In the genomic region with DNA sequence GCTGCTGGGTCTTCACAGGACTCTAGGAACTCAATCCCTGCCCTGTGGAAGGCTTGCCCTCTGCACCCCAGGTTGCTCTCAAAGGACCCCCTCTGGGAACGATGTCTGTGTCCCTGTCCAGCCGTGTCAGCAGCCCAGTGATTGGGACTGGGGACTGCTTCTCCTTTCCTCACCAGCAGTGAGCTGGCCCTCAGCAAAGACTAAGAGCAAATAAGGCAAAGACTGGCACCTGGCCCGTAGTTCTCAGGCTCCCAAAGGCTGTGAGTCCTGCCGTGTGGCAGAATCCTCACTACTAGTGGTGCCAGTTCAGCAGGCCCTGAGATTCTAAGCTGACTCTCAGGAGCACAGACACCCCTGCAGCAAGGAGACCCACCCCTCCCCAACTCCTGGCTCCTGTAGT, we compare ENCODE assay signal across 11 cellular contexts. TPM values are rescaled to one million over a fixed set of nuclear protein-coding genes. Genes with fewer than 3 reads are reported as not detected.
DNase-seq lines count a peak whose midpoint lies in the region; ATAC-seq and TF ChIP-seq lines count a peak whose summit lies in the region.
"Had no signal": no experiment of that assay in that cellular context is flagged by ENCODE, and none has a peak within 500 bp of the region (broad histone marks: within the 10 kb centered on the region; RNA-seq: fewer than 3 reads in every experiment).

No MANE protein-coding gene starts in this region.

- no peak overlapping the region for H2AFZ ChIP-seq in GM23338

- H3K36me3 ChIP-seq in GM23338 (ENCODE audit: insufficient read depth) (no peaks in the 10 kb centered on the region), mucosa of descending colon (ENCODE audit: low read depth) (no peaks in the 10 kb centered on the region)

- CTCF ChIA-PET in CD4-positive, alpha-beta T cell (lab: Charles Lee), result interaction anchor here (1.3 to 1.4 kb wide), 2 partner anchors 9 to 10 kb away, joined by 3 to 4 read pairs; no protein-coding TSS in a partner anchor
- CTCF ChIA-PET in activated naive CD4-positive, alpha-beta T cell treated with anti-CD3 and anti-CD28 coated beads for 36 hours (lab: Charles Lee), result interaction anchor here (0.8 to 1.0 kb wide), 2 partner anchors 13 to 247 kb away, joined by 3 to 4 read pairs; no protein-coding TSS in a partner anchor

- no peaks in the 10 kb centered on the region for H3K9me3 ChIP-seq in CD4-positive, alpha-beta T cell (ENCODE audit: control insufficient read depth, low read length)
- H3K9me3 ChIP-seq in mucosa of descending colon, result no peaks in the 10 kb centered on the region

- H3K27me3 ChIP-seq in CD4-positive, alpha-beta T cell (ENCODE audit: control insufficient read depth, insufficient read depth, low read length), result no peaks in the 10 kb centered on the region
- no peaks in the 10 kb centered on the region for H3K27me3 ChIP-seq in GM23338 (ENCODE audit: insufficient read depth)

- H3K4me2 ChIP-seq in GM23338, result no peak overlapping the region

- DNase-seq in CD4-positive, alpha-beta T cell, result no peak
- DNase-seq in GM23338 (ENCODE audit: low spot score), result no peak
- no peak for DNase-seq in activated T-helper 1 cell treated with anti-CD3 and anti-CD28 coated beads, Interleukin-12 subunit alpha, Interleukin-12 subunit beta, Interleukin-2, Interleukin-4 antibody, amounts not matched to agents 30 ng/mL and 10 ng/mL and 1 ng/mL, durations not matched to agents 14 hours and 24 hours and 36 hours (ENCODE audit: low spot score)
- DNase-seq in mucosa of descending colon, result no peak
- DNase-seq in inferior parietal cortex (ENCODE audit: extremely low spot score), result no peak
- no peak for DNase-seq in activated naive CD4-positive, alpha-beta T cell treated with anti-CD3 and anti-CD28 coated beads for 36 hours
- DNase-seq: HFFc6, NCI-H187 treated with DMSO at 0.1 percent for 48 hours had no signal

- H3K4me1 Mint-ChIP-seq in CD4-positive, alpha-beta T cell (ENCODE audit: low read depth), result peaks cover 78% of the 10 kb centered on the region
- peaks cover 11% of the 10 kb centered on the region for H3K4me1 Mint-ChIP-seq in GM23338
- peaks cover 59% of the 10 kb centered on the region for H3K4me1 Mint-ChIP-seq in activated T-helper 1 cell treated with anti-CD3 and anti-CD28 coated beads, Interleukin-12 subunit alpha, Interleukin-12 subunit beta, Interleukin-2, Interleukin-4 antibody, amounts not matched to agents 30 ng/mL and 10 ng/mL and 1 ng/mL, durations not matched to agents 14 hours and 24 hours and 36 hours (ENCODE audit: low read depth)
- H3K4me1 Mint-ChIP-seq in activated naive CD4-positive, alpha-beta T cell treated with anti-CD3 and anti-CD28 coated beads for 36 hours (ENCODE audit: low read depth), result peaks cover 58% of the 10 kb centered on the region

- H3K27ac ChIP-seq in CD4-positive, alpha-beta T cell (ENCODE audit: low read depth, low read length), result peak overlapping the region; percentile 21
- H3K27ac ChIP-seq in GM23338 (ENCODE audit: low read depth), result no peak overlapping the region
- H3K27ac ChIP-seq: SK-N-MC had no signal

- no peaks in the 10 kb centered on the region for H3K9me3 Mint-ChIP-seq in CD4-positive, alpha-beta T cell
- H3K9me3 Mint-ChIP-seq in GM23338, result no peaks in the 10 kb centered on the region
- no peaks in the 10 kb centered on the region for H3K9me3 Mint-ChIP-seq in activated T-helper 1 cell treated with anti-CD3 and anti-CD28 coated beads, Interleukin-12 subunit alpha, Interleukin-12 subunit beta, Interleukin-2, Interleukin-4 antibody, amounts not matched to agents 30 ng/mL and 10 ng/mL and 1 ng/mL, durations not matched to agents 14 hours and 24 hours and 36 hours
- no peaks in the 10 kb centered on the region for H3K9me3 Mint-ChIP-seq in activated naive CD4-positive, alpha-beta T cell treated with anti-CD3 and anti-CD28 coated beads for 36 hours
- H3K9me3 Mint-ChIP-seq: HFFc6 had no signal

- H3K4me3 Mint-ChIP-seq in CD4-positive, alpha-beta T cell, result peak overlapping the region; percentile 18
- no peak overlapping the region for H3K4me3 Mint-ChIP-seq in GM23338
- H3K4me3 Mint-ChIP-seq in activated T-helper 1 cell treated with anti-CD3 and anti-CD28 coated beads, Interleukin-12 subunit alpha, Interleukin-12 subunit beta, Interleukin-2, Interleukin-4 antibody, amounts not matched to agents 30 ng/mL and 10 ng/mL and 1 ng/mL, durations not matched to agents 14 hours and 24 hours and 36 hours, result peak overlapping the region; percentile 56
- no peak overlapping the region for H3K4me3 Mint-ChIP-seq in activated naive CD4-positive, alpha-beta T cell treated with anti-CD3 and anti-CD28 coated beads for 36 hours
- H3K4me3 Mint-ChIP-seq: HFFc6 had no signal

- TF ChIP-seq CTCF in CD4-positive, alpha-beta T cell (IDR thresholded peaks at IDR 0.05), result no peak
- no peak for TF ChIP-seq CTCF in GM23338 (conservative IDR thresholded peaks at IDR 0.05; ENCODE audit: low read depth in 2 of 2)
- no peak for TF ChIP-seq CTCF in mucosa of descending colon (IDR thresholded peaks at IDR 0.05)

- H3K9me2 ChIP-seq in GM23338 (ENCODE audit: insufficient read depth), result no peaks in the 10 kb centered on the region

- intact Hi-C loops in CD4-positive, alpha-beta T cell (cut with DNase I, micrococcal nuclease), result loop anchor here (1.0 to 10.0 kb wide), 4 partner anchors 8 to 1714 kb away; a partner anchor contains a TSS
- intact Hi-C loops in activated T-helper 1 cell treated with anti-CD3 and anti-CD28 coated beads, Interleukin-12 subunit alpha, Interleukin-12 subunit beta, Interleukin-2, Interleukin-4 antibody, amounts not matched to agents 30 ng/mL and 10 ng/mL and 1 ng/mL, durations not matched to agents 14 hours and 24 hours and 36 hours (cut with micrococcal nuclease), result loop anchor here (1.0 kb wide), 1 partner anchor 12 kb away; no protein-coding TSS in a partner anchor
- intact Hi-C loops in mucosa of descending colon (cut with DNase I, micrococcal nuclease), result no loop called here
- intact Hi-C loops in activated naive CD4-positive, alpha-beta T cell treated with anti-CD3 and anti-CD28 coated beads for 36 hours (cut with micrococcal nuclease), result loop anchor here (1.0 to 10.0 kb wide), 3 partner anchors 43 to 546 kb away; no protein-coding TSS in a partner anchor

- H3K27ac Mint-ChIP-seq in CD4-positive, alpha-beta T cell, result peak overlapping the region; percentile 85
- no peak overlapping the region for H3K27ac Mint-ChIP-seq in GM23338
- H3K27ac Mint-ChIP-seq in activated T-helper 1 cell treated with anti-CD3 and anti-CD28 coated beads, Interleukin-12 subunit alpha, Interleukin-12 subunit beta, Interleukin-2, Interleukin-4 antibody, amounts not matched to agents 30 ng/mL and 10 ng/mL and 1 ng/mL, durations not matched to agents 14 hours and 24 hours and 36 hours, result peak overlapping the region; percentile 42
- no peak overlapping the region for H3K27ac Mint-ChIP-seq in activated naive CD4-positive, alpha-beta T cell treated with anti-CD3 and anti-CD28 coated beads for 36 hours
- H3K27ac Mint-ChIP-seq: HFFc6 had no signal

- H3F3A ChIP-seq in GM23338 (replicated peaks; ENCODE audit: low read depth), result no peaks in the 10 kb centered on the region

- no peaks in the 10 kb centered on the region for H4K20me1 ChIP-seq in GM23338 (replicated peaks; ENCODE audit: insufficient read depth)

- no peaks in the 10 kb centered on the region for H3K79me2 ChIP-seq in GM23338 (replicated peaks; ENCODE audit: insufficient read depth)

- H3K4me3 ChIP-seq in GM23338, result no peak overlapping the region
- no peak overlapping the region for H3K4me3 ChIP-seq in mucosa of descending colon
- H3K4me3 ChIP-seq: SK-N-MC had no signal

- H3K4me1 ChIP-seq in GM23338 (ENCODE audit: insufficient read depth) (0 out of 2 replicates have a peak, but pooled peaks cover 2% of the 10 kb centered on the region), mucosa of descending colon (ENCODE audit: low read depth) (no peaks in the 10 kb centered on the region)

- POLR2A ChIA-PET in CD4-positive, alpha-beta T cell (lab: Charles Lee), result interaction anchor here (0.7 to 4.0 kb wide), 10 partner anchors 9 to 860 kb away, joined by 3 to 47 read pairs (median 5); a partner anchor contains a TSS

- peaks cover 4% of the 10 kb centered on the region for H3K27me3 Mint-ChIP-seq in CD4-positive, alpha-beta T cell
- peaks cover 9% of the 10 kb centered on the region for H3K27me3 Mint-ChIP-seq in GM23338 (ENCODE audit: insufficient read depth, low read depth, poor library complexity)
- peaks cover 34% of the 10 kb centered on the region for H3K27me3 Mint-ChIP-seq in activated T-helper 1 cell treated with anti-CD3 and anti-CD28 coated beads, Interleukin-12 subunit alpha, Interleukin-12 subunit beta, Interleukin-2, Interleukin-4 antibody, amounts not matched to agents 30 ng/mL and 10 ng/mL and 1 ng/mL, durations not matched to agents 14 hours and 24 hours and 36 hours (ENCODE audit: insufficient read depth)
- H3K27me3 Mint-ChIP-seq in activated naive CD4-positive, alpha-beta T cell treated with anti-CD3 and anti-CD28 coated beads for 36 hours (ENCODE audit: low read depth), result peaks cover 23% of the 10 kb centered on the region

- ATAC-seq in CD4-positive, alpha-beta T cell (ENCODE audit: poor library complexity), result no peak
- peak; percentile 24; the same call in 2 of the 3 replicates for ATAC-seq in GM23338
- ATAC-seq in mucosa of descending colon, result peak; percentile 14
- ATAC-seq in GM19395 (IDR thresholded peaks at IDR 0.05; ENCODE audit: unreplicated experiment), result no peak
- ATAC-seq in GM18511 (IDR thresholded peaks at IDR 0.05; ENCODE audit: unreplicated experiment), result no peak

- H3K36me3 Mint-ChIP-seq in CD4-positive, alpha-beta T cell (ENCODE audit: low read depth), result no peaks in the 10 kb centered on the region
- H3K36me3 Mint-ChIP-seq in GM23338 (ENCODE audit: low read depth), result no peaks in the 10 kb centered on the region
- H3K36me3 Mint-ChIP-seq in activated T-helper 1 cell treated with anti-CD3 and anti-CD28 coated beads, Interleukin-12 subunit alpha, Interleukin-12 subunit beta, Interleukin-2, Interleukin-4 antibody, amounts not matched to agents 30 ng/mL and 10 ng/mL and 1 ng/mL, durations not matched to agents 14 hours and 24 hours and 36 hours (ENCODE audit: low read depth), result peaks cover 4% of the 10 kb centered on the region
- no peaks in the 10 kb centered on the region for H3K36me3 Mint-ChIP-seq in activated naive CD4-positive, alpha-beta T cell treated with anti-CD3 and anti-CD28 coated beads for 36 hours (ENCODE audit: low read depth)

TF ChIP-seq in GM23338, 12 proteins besides CTCF, POLR2A, EP300 and RAD21 (continues in another document):
- no peak for TF ChIP-seq ZNF114 (CRISPR knock-in tag; IDR thresholded peaks at IDR 0.05)

RNA-seq across cellular contexts. Expression of a gene that starts 47.8 kb away (rescaled TPM):
- under 1 TPM; 0.14 to 0.47 TPM for total RNA-seq in CD4-positive, alpha-beta T cell
- total RNA-seq in GM23338 (2014; rRNA removed; shearing (Covaris generic)), result 0.85 and 1.1 TPM in 2 replicates
- polyA plus RNA-seq in GM23338 (2016; fragmentation: Nextera tagmentation; extraction: Ambion mirVana), result 1.3 and 1.8 TPM in 2 replicates
- 0.12 and 0.21 TPM in 2 replicates for total RNA-seq in activated T-helper 1 cell treated with anti-CD3 and anti-CD28 coated beads, Interleukin-12 subunit alpha, Interleukin-12 subunit beta, Interleukin-2, Interleukin-4 antibody, amounts not matched to agents 30 ng/mL and 10 ng/mL and 1 ng/mL, durations not matched to agents 14 hours and 24 hours and 36 hours
- total RNA-seq in mucosa of descending colon, result 1 to 10 TPM in 1 of 3 donors, under 1 TPM in 2; 0.41 to 1.5 (median 0.60) TPM
- total RNA-seq in activated naive CD4-positive, alpha-beta T cell treated with anti-CD3 and anti-CD28 coated beads for 36 hours, result not detected
- total RNA-seq: HFFc6 had no signal

Comparison
In these comparisons a context has a peak if more than half of its experiments do, and no peak if none do; other contexts are left out.
1. ATAC-seq: peak in GM23338 (single experiment) and mucosa of descending colon (single experiment); none in CD4-positive, alpha-beta T cell (single experiment), GM19395 (single experiment) and GM18511 (single experiment).
2. H3K27ac Mint-ChIP-seq: peak in CD4-positive, alpha-beta T cell (single experiment) and activated T-helper 1 cell treated with anti-CD3 and anti-CD28 coated beads, Interleukin-12 subunit alpha, Interleukin-12 subunit beta, Interleukin-2, Interleukin-4 antibody, amounts not matched to agents 30 ng/mL and 10 ng/mL and 1 ng/mL, durations not matched to agents 14 hours and 24 hours and 36 hours (single experiment); none in GM23338 (single experiment) and activated naive CD4-positive, alpha-beta T cell treated with anti-CD3 and anti-CD28 coated beads for 36 hours (single experiment).
3. H3K4me3 Mint-ChIP-seq: peak in CD4-positive, alpha-beta T cell (single experiment) and activated T-helper 1 cell treated with anti-CD3 and anti-CD28 coated beads, Interleukin-12 subunit alpha, Interleukin-12 subunit beta, Interleukin-2, Interleukin-4 antibody, amounts not matched to agents 30 ng/mL and 10 ng/mL and 1 ng/mL, durations not matched to agents 14 hours and 24 hours and 36 hours (single experiment); none in GM23338 (single experiment) and activated naive CD4-positive, alpha-beta T cell treated with anti-CD3 and anti-CD28 coated beads for 36 hours (single experiment).
4. intact Hi-C loops: an anchor here in CD4-positive, alpha-beta T cell (1.0 to 10.0 kb wide), activated T-helper 1 cell treated with anti-CD3 and anti-CD28 coated beads, Interleukin-12 subunit alpha, Interleukin-12 subunit beta, Interleukin-2, Interleukin-4 antibody, amounts not matched to agents 30 ng/mL and 10 ng/mL and 1 ng/mL, durations not matched to agents 14 hours and 24 hours and 36 hours (1.0 kb wide) and activated naive CD4-positive, alpha-beta T cell treated with anti-CD3 and anti-CD28 coated beads for 36 hours (1.0 to 10.0 kb wide); none called in mucosa of descending colon.